In genomic region chr9:124628741-124629140, GRCh38 we compare ENCODE assay signal across 8 cellular contexts.
"Had no signal": no experiment of that assay in that cellular context is flagged by ENCODE, and none has a peak within 500 bp of the region (broad histone marks: within the 10 kb centered on the region; RNA-seq: fewer than 3 reads in every experiment).

No MANE protein-coding gene starts in this region.

- DNase-seq: GM23248, GOT3, H7, H9, HCEC 1CT, HFFc6 had no signal

- H3K27ac Mint-ChIP-seq: GM23338 had no signal

- ATAC-seq: GM23338, HCT116 had no signal

- H3K9me3 Mint-ChIP-seq: GM23338, H9, HFFc6 had no signal

- H3K4me3 Mint-ChIP-seq: GM23338, H9, HFFc6 had no signal
